8 cellular contexts compared by ENCODE assay signal in genomic region chr2:186460465-186460864, GRCh38. TPM values are rescaled to one million over a fixed set of nuclear protein-coding genes. Genes with fewer than 3 reads are reported as not detected.
DNase-seq lines count a peak whose midpoint lies in the region; ATAC-seq and TF ChIP-seq lines count a peak whose summit lies in the region.

No MANE protein-coding gene starts in this region.

- H3K27ac ChIP-seq in 22Rv1: no peak overlapping the region

- H3K36me3 ChIP-seq in kidney epithelial cell (ENCODE audit: control insufficient read depth, insufficient read depth, low read length) (no peaks in the 10 kb centered on the region), H7 (replicated peaks; ENCODE audit: control insufficient read depth, insufficient read depth, low read length) (no peaks in the 10 kb centered on the region)

- H3K27me3 ChIP-seq in kidney epithelial cell (ENCODE audit: control insufficient read depth, insufficient read depth, low read length) (no peaks in the 10 kb centered on the region), H7 (ENCODE audit: control insufficient read depth, insufficient read depth, low read length) (no peaks in the 10 kb centered on the region)

- H3K4me3 ChIP-seq in kidney epithelial cell (ENCODE audit: low read depth, low read length): no peak overlapping the region
- no peak overlapping the region for H3K4me3 ChIP-seq in H7 (ENCODE audit: insufficient read depth, low read depth, low read length)

- DNase-seq in RPMI8226 (peak; percentile 36), kidney epithelial cell (ENCODE audit: low read depth) (no peak), H7 (no peak), retina (no peak)

- ATAC-seq in GM18517 (IDR thresholded peaks at IDR 0.05; ENCODE audit: unreplicated experiment) (peak; percentile 83), HG03103 (IDR thresholded peaks at IDR 0.05; ENCODE audit: low read depth, unreplicated experiment) (peak; percentile 75), HG02759 (IDR thresholded peaks at IDR 0.05; ENCODE audit: unreplicated experiment) (no peak)

- TF ChIP-seq CTCF in 22Rv1 (IDR thresholded peaks at IDR 0.05): peak; percentile 72
- TF ChIP-seq CTCF in kidney epithelial cell (IDR thresholded peaks at IDR 0.05; ENCODE audit: insufficient read depth, low read length, poor library complexity, severe bottlenecking): peak; percentile 38

RNA-seq across cellular contexts. Expression of gene ZC3H15, which starts 25.6 kb away (rescaled TPM):
- 60.0 and 76.1 TPM in 2 replicates for total RNA-seq in kidney epithelial cell
- 52.2 and 56.5 TPM in 2 replicates for total RNA-seq in H7 (2014; rRNA removed; shearing (Covaris generic))
